ENCODE assay signal across 1 cellular context in the genomic region with DNA sequence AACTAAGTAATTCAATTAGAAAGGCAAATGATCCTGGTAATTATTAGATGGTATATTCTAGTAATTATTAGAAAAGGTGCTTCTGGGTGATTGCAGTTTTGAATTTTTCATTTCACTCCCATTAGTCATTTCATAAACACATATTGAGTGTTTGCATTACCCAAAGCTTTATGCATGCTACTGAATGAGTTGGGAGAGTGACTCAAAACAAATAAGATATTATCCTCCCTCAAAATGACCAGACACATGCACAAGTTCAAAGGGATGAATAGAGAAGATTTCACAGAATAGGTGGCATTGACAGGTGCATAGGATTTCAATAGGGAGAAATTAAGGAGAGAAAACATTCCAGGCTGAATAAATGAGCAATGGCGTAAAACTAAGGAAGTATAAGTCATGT.
TF ChIP-seq lines count a peak whose summit lies in the region.

No MANE protein-coding gene starts in this region.

TF ChIP-seq in HepG2, 621 proteins besides CTCF, POLR2A, EP300 and RAD21 (continued from another document):
- TF ChIP-seq HMGXB3 (CRISPR knock-in tag; IDR thresholded peaks at IDR 0.05; ENCODE audit: borderline replicate concordance) (no peak), ZSCAN31 (CRISPR knock-in tag; IDR thresholded peaks at IDR 0.05; ENCODE audit: low read depth) (no peak), BHLHE40 (IDR thresholded peaks at IDR 0.05; ENCODE audit: low read length) (peak; percentile 22; the same call in 1 of the 2 replicates), FOSL2 (CRISPR knock-in tag; IDR thresholded peaks at IDR 0.05) (peak; percentile 52; the same call in 1 of the 2 replicates), IRX3 (CRISPR knock-in tag; IDR thresholded peaks at IDR 0.05; ENCODE audit: borderline replicate concordance, low read depth) (no peak), TCF7 (IDR thresholded peaks at IDR 0.05; ENCODE audit: low read depth) (0 out of 2 replicates have a peak, but pooled peaks have one; percentile 22), ZNF350 (CRISPR knock-in tag; IDR thresholded peaks at IDR 0.05; ENCODE audit: borderline replicate concordance, low read depth) (no peak), ARID3A (IDR thresholded peaks at IDR 0.05; ENCODE audit: low read depth, low read length) (0 out of 2 replicates have a peak, but pooled peaks have one; percentile 34), HDAC2 (CRISPR knock-in tag; IDR thresholded peaks at IDR 0.05) (no peak), ZNF674 (CRISPR knock-in tag; IDR thresholded peaks at IDR 0.05; ENCODE audit: low read depth) (no peak), ZNF605 (CRISPR knock-in tag; IDR thresholded peaks at IDR 0.05) (no peak), ZZZ3 (CRISPR knock-in tag; IDR thresholded peaks at IDR 0.05; ENCODE audit: borderline replicate concordance) (no peak)
- TF ChIP-seq, protein P1, sequence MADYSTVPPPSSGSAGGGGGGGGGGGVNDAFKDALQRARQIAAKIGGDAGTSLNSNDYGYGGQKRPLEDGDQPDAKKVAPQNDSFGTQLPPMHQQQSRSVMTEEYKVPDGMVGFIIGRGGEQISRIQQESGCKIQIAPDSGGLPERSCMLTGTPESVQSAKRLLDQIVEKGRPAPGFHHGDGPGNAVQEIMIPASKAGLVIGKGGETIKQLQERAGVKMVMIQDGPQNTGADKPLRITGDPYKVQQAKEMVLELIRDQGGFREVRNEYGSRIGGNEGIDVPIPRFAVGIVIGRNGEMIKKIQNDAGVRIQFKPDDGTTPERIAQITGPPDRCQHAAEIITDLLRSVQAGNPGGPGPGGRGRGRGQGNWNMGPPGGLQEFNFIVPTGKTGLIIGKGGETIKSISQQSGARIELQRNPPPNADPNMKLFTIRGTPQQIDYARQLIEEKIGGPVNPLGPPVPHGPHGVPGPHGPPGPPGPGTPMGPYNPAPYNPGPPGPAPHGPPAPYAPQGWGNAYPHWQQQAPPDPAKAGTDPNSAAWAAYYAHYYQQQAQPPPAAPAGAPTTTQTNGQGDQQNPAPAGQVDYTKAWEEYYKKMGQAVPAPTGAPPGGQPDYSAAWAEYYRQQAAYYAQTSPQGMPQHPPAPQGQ (CRISPR knock-in tag; IDR thresholded peaks at IDR 0.05; ENCODE audit: borderline replicate concordance) = no peak
- TF ChIP-seq, protein P2, sequence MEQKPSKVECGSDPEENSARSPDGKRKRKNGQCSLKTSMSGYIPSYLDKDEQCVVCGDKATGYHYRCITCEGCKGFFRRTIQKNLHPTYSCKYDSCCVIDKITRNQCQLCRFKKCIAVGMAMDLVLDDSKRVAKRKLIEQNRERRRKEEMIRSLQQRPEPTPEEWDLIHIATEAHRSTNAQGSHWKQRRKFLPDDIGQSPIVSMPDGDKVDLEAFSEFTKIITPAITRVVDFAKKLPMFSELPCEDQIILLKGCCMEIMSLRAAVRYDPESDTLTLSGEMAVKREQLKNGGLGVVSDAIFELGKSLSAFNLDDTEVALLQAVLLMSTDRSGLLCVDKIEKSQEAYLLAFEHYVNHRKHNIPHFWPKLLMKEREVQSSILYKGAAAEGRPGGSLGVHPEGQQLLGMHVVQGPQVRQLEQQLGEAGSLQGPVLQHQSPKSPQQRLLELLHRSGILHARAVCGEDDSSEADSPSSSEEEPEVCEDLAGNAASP (CRISPR knock-in tag; IDR thresholded peaks at IDR 0.05; ENCODE audit: borderline replicate concordance) = no peak
